ENCODE assay signal across 8 cellular contexts in the genomic region with DNA sequence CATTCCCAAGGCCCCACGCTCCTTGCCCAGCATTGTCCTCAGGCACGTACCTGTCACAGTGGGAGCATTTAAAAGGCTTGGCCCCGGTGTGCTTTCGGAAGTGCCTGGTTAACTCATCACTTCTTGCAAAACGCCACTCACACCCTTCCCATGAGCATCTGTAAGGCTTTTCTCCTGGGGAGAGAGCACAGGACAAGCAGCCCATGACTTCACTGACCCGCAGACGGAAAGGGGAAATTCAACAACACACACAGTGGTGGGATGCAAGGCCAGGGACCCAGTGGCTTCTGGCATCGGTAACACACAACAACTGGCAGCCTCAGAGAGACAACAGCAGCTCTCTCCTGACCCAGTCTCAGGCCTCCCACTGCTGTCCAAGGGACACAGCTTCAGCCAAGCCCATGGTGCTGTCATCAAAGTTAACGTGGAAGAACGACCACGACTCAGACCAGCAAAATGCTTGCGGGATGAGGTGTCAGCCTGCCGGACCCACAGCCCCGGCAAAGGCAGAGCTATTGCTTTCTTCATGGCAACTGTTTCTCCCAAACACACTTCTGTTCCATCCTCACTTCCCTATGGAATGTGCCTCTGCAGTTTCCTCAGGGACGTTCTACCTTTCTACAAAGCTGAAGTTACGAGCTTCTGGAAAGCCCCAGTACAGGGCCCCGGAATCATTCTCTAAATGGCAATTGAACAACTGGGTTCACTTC. TPM values are rescaled to one million over a fixed set of nuclear protein-coding genes. Genes with fewer than 3 reads are reported as not detected.
A peak's percentile ranks its signal among the peaks of the same experiment; 100 is the strongest.
DNase-seq lines count a peak whose midpoint lies in the region; ATAC-seq and TF ChIP-seq lines count a peak whose summit lies in the region.

No MANE protein-coding gene starts in this region.

- peaks cover 64% of the 10 kb centered on the region for H3K4me1 Mint-ChIP-seq in activated CD8-positive, alpha-beta memory T cell treated with anti-CD3 and anti-CD28 coated beads, Interleukin-2, amount 10 ng/mL, durations not matched to agents 7 days and 5 days

- H3K9me3 ChIP-seq in gastrocnemius medialis (no peaks in the 10 kb centered on the region), HAP-1 (no peaks in the 10 kb centered on the region)

- H3K36me3 ChIP-seq in gastrocnemius medialis (peaks cover 0 to 56% of the 10 kb centered on the region in 2 donors), HAP-1 (replicated peaks) (peaks cover 74% of the 10 kb centered on the region)

- H3K27ac Mint-ChIP-seq in activated CD8-positive, alpha-beta memory T cell treated with anti-CD3 and anti-CD28 coated beads, Interleukin-2, amount 10 ng/mL, durations not matched to agents 7 days and 5 days, result peak overlapping the region; percentile 99

- H3K4me3 ChIP-seq in GM12865 (ENCODE audit: low read depth, low read length) (peak overlapping the region; percentile 81), fibroblast of the aortic adventitia (ENCODE audit: low read depth, low read length) (peak overlapping the region; percentile 96), gastrocnemius medialis (peak overlapping the region; percentile 83 to 94 (median 90)), HAP-1 (no peak overlapping the region)

- H3K4me3 Mint-ChIP-seq in activated CD8-positive, alpha-beta memory T cell treated with anti-CD3 and anti-CD28 coated beads, Interleukin-2, amount 10 ng/mL, durations not matched to agents 7 days and 5 days, result peak overlapping the region; percentile 93

- ATAC-seq in activated CD8-positive, alpha-beta memory T cell treated with anti-CD3 and anti-CD28 coated beads, Interleukin-2, amount 10 ng/mL, durations not matched to agents 7 days and 5 days, result no peak
- no peak for ATAC-seq in gastrocnemius medialis
- ATAC-seq in HG03196 (IDR thresholded peaks at IDR 0.05; ENCODE audit: unreplicated experiment), result no peak
- ATAC-seq in HG03025 (IDR thresholded peaks at IDR 0.05; ENCODE audit: low FRiP score, unreplicated experiment), result no peak

- no peaks in the 10 kb centered on the region for H3K27me3 ChIP-seq in gastrocnemius medialis
- no peaks in the 10 kb centered on the region for H3K27me3 ChIP-seq in HAP-1 (ENCODE audit: low read depth)

- H3K4me1 ChIP-seq in gastrocnemius medialis (peaks cover 62 to 68% of the 10 kb centered on the region in 2 donors), HAP-1 (peaks cover 6% of the 10 kb centered on the region; the same call in 1 of the 2 replicates)

- DNase-seq in GM12865 (ENCODE audit: low read depth) (no peak), fibroblast of the aortic adventitia (ENCODE audit: low read depth) (peak; percentile 62), gastrocnemius medialis (peak in 1 of 2 donors; percentile 52), HAP-1 (ENCODE audit: low spot score in 2 of 2) (no peak), cerebellum (ENCODE audit: low spot score) (no peak)
- no peak for DNase-seq in activated CD8-positive, alpha-beta memory T cell treated with anti-CD3 and anti-CD28 coated beads, Interleukin-2, amount 10 ng/mL, durations not matched to agents 7 days and 5 days

- intact Hi-C loops in gastrocnemius medialis (cut with DNase I; ENCODE audit: low total_unique reads), result loop anchor here (5.0 to 10.0 kb wide), 3 partner anchors 127 to 987 kb away; no protein-coding TSS in a partner anchor

- peaks cover 88% of the 10 kb centered on the region for H3K36me3 Mint-ChIP-seq in activated CD8-positive, alpha-beta memory T cell treated with anti-CD3 and anti-CD28 coated beads, Interleukin-2, amount 10 ng/mL, durations not matched to agents 7 days and 5 days

- in situ Hi-C loops in gastrocnemius medialis (cut with MboI; ENCODE audit: low sequenced_read_pairs in 4 of 4), result loop anchor here in 2 of 4 donors (5.0 to 25.0 kb wide), 3 partner anchors 318 to 982 kb away; no protein-coding TSS in a partner anchor
- in situ Hi-C loops in HAP-1 (cut with MboI; ENCODE audit: low sequenced_read_pairs), result loop anchor here (25.0 kb wide), 1 partner anchor 593 kb away; no protein-coding TSS in a partner anchor

- TF ChIP-seq POLR2A in gastrocnemius medialis (IDR thresholded peaks at IDR 0.05), result peak; percentile 4 to 31

- TF ChIP-seq CTCF in GM12865 (IDR thresholded peaks at IDR 0.05; ENCODE audit: insufficient read depth, low read depth, low read length, missing control alignments), result no peak
- no peak for TF ChIP-seq CTCF in fibroblast of the aortic adventitia (IDR thresholded peaks at IDR 0.05; ENCODE audit: insufficient read depth, low read length)
- TF ChIP-seq CTCF in gastrocnemius medialis (IDR thresholded peaks at IDR 0.05 in 4 of 5, conservative IDR thresholded peaks at IDR 0.05 in 1 of 5), result no peak

- no peaks in the 10 kb centered on the region for H3K9me3 Mint-ChIP-seq in activated CD8-positive, alpha-beta memory T cell treated with anti-CD3 and anti-CD28 coated beads, Interleukin-2, amount 10 ng/mL, durations not matched to agents 7 days and 5 days (ENCODE audit: low read depth)

- peak overlapping the region; percentile 97 to 100 (median 98) for H3K27ac ChIP-seq in gastrocnemius medialis

- CTCF ChIA-PET in activated CD8-positive, alpha-beta memory T cell treated with anti-CD3 and anti-CD28 coated beads, Interleukin-2, amount 10 ng/mL, durations not matched to agents 7 days and 5 days (lab: Charles Lee), result interaction anchor here (1.1 to 1.2 kb wide), 2 partner anchors 15 to 39 kb away, joined by 3 to 5 read pairs; no protein-coding TSS in a partner anchor

- no peaks in the 10 kb centered on the region for H3K27me3 Mint-ChIP-seq in activated CD8-positive, alpha-beta memory T cell treated with anti-CD3 and anti-CD28 coated beads, Interleukin-2, amount 10 ng/mL, durations not matched to agents 7 days and 5 days

RNA-seq across cellular contexts. Expression of a gene that starts 4.8 kb away (rescaled TPM):
- 100 to 1,000 TPM; 149 to 208 TPM for total RNA-seq in activated CD8-positive, alpha-beta memory T cell treated with anti-CD3 and anti-CD28 coated beads, Interleukin-2, amount 10 ng/mL, durations not matched to agents 7 days and 5 days
- total RNA-seq in fibroblast of the aortic adventitia (ENCODE audit: low replicate concordance) (47.8 and 52.1 TPM in 2 replicates), gastrocnemius medialis (10 to 100 TPM; 23.3 to 84.7 (median 49.8) TPM), cerebellum (35.0 TPM)
